Comparison of ENCODE assay signal across 8 cellular contexts in genomic region chr13:50635504-50635903, GRCh38.
DNase-seq lines count a peak whose midpoint lies in the region; ATAC-seq and TF ChIP-seq lines count a peak whose summit lies in the region.

No MANE protein-coding gene starts in this region.

- H3K4me3 ChIP-seq in SJCRH30: no peak overlapping the region

- no peaks in the 10 kb centered on the region for H3K36me3 ChIP-seq in SJCRH30

- TF ChIP-seq CTCF in WTC11 (IDR thresholded peaks at IDR 0.05): no peak

- CTCF ChIA-PET in WTC11 (lab: Charles Lee): interaction anchor here (0.6 to 1.0 kb wide), 4 partner anchors 19 to 277 kb away, joined by 3 to 4 read pairs (median 3); no protein-coding TSS in a partner anchor

- no peaks in the 10 kb centered on the region for H3K4me1 ChIP-seq in SJCRH30

- peak overlapping the region; percentile 83 for H3K27ac Mint-ChIP-seq in WTC11
- peak overlapping the region; percentile 95 to 99 (median 96) for H3K27ac Mint-ChIP-seq in naive B cell
- H3K27ac Mint-ChIP-seq in immature natural killer cell: no peak overlapping the region

- no peaks in the 10 kb centered on the region for H3K27me3 ChIP-seq in SJCRH30

- H3K4me3 Mint-ChIP-seq in WTC11: no peak overlapping the region
- H3K4me3 Mint-ChIP-seq in naive B cell: peak overlapping the region in 5 of 8 donors; percentile 4 to 68 (median 36)
- no peak overlapping the region for H3K4me3 Mint-ChIP-seq in immature natural killer cell

- peak; percentile 29 for ATAC-seq in GM18520 (IDR thresholded peaks at IDR 0.05; ENCODE audit: unreplicated experiment)
- peak; percentile 76 for ATAC-seq in HG02885 (IDR thresholded peaks at IDR 0.05; ENCODE audit: poor library complexity, unreplicated experiment)
- no peak for ATAC-seq in WTC11
- ATAC-seq in naive B cell (ENCODE audit: low read depth in 2 of 2): peak; percentile 87 to 88

- H3K36me3 Mint-ChIP-seq in WTC11 (0 out of 2 replicates have a peak, but pooled peaks cover 4% of the 10 kb centered on the region), naive B cell (no peaks in the 10 kb centered on the region), immature natural killer cell (no peaks in the 10 kb centered on the region)

- H3K27ac ChIP-seq in SJCRH30: no peak overlapping the region

- H3K4me1 Mint-ChIP-seq in WTC11 (peaks cover 14% of the 10 kb centered on the region), naive B cell (peaks cover 15 to 44% (median 39%) of the 10 kb centered on the region in 3 donors), immature natural killer cell (no peaks in the 10 kb centered on the region)

- H3K27me3 Mint-ChIP-seq in WTC11 (ENCODE audit: low read depth) (no peaks in the 10 kb centered on the region), naive B cell (no peaks in the 10 kb centered on the region), immature natural killer cell (ENCODE audit: low read depth in 3 of 3) (no peaks in the 10 kb centered on the region)

- no peaks in the 10 kb centered on the region for H3K9me3 ChIP-seq in SJCRH30 (replicated peaks)

- H3K9me3 Mint-ChIP-seq in WTC11 (peaks cover 6% of the 10 kb centered on the region), naive B cell (no peaks in the 10 kb centered on the region), immature natural killer cell (no peaks in the 10 kb centered on the region)

- POLR2A ChIA-PET in WTC11 (lab: Charles Lee): interaction anchor here (1.5 kb wide), 1 partner anchor 18 kb away, joined by 3 read pairs; no protein-coding TSS in a partner anchor

- DNase-seq in WTC11 (ENCODE audit: low spot score): no peak
- peak; percentile 78 for DNase-seq in naive B cell
- no peak for DNase-seq in immature natural killer cell
- DNase-seq in SJCRH30: no peak
- no peak for DNase-seq in HPDE6-E6E7 (ENCODE audit: extremely low spot score)
- no peak for DNase-seq in RPMI8226

TF ChIP-seq in WTC11, 78 proteins besides CTCF, POLR2A, EP300 and RAD21 (continues in another document):
- TF ChIP-seq ATF2 (CRISPR knock-in tag; IDR thresholded peaks at IDR 0.05; ENCODE audit: borderline replicate concordance, low read depth) (no peak), ARID4B (CRISPR knock-in tag; IDR thresholded peaks at IDR 0.05; ENCODE audit: borderline replicate concordance) (no peak), ZSCAN18 (CRISPR knock-in tag; IDR thresholded peaks at IDR 0.05) (no peak), E2F5 (CRISPR knock-in tag; IDR thresholded peaks at IDR 0.05) (no peak), ETV6 (CRISPR knock-in tag; IDR thresholded peaks at IDR 0.05) (no peak), OVOL2 (CRISPR knock-in tag; IDR thresholded peaks at IDR 0.05; ENCODE audit: borderline replicate concordance) (no peak), AFF4 (CRISPR knock-in tag; IDR thresholded peaks at IDR 0.05; ENCODE audit: borderline replicate concordance) (no peak), MYBL2 (CRISPR knock-in tag; IDR thresholded peaks at IDR 0.05) (no peak)

Comparison
In these comparisons a context has a peak if more than half of its experiments do, and no peak if none do; other contexts are left out.
1. H3K27ac Mint-ChIP-seq: peak in WTC11 (single experiment) and naive B cell (6 of 6); none in immature natural killer cell (0 of 6).
2. H3K4me3 Mint-ChIP-seq: peak in naive B cell (5 of 8); none in WTC11 (single experiment) and immature natural killer cell (0 of 5).